Comparison of ENCODE assay signal across 14 cellular contexts in the genomic region with DNA sequence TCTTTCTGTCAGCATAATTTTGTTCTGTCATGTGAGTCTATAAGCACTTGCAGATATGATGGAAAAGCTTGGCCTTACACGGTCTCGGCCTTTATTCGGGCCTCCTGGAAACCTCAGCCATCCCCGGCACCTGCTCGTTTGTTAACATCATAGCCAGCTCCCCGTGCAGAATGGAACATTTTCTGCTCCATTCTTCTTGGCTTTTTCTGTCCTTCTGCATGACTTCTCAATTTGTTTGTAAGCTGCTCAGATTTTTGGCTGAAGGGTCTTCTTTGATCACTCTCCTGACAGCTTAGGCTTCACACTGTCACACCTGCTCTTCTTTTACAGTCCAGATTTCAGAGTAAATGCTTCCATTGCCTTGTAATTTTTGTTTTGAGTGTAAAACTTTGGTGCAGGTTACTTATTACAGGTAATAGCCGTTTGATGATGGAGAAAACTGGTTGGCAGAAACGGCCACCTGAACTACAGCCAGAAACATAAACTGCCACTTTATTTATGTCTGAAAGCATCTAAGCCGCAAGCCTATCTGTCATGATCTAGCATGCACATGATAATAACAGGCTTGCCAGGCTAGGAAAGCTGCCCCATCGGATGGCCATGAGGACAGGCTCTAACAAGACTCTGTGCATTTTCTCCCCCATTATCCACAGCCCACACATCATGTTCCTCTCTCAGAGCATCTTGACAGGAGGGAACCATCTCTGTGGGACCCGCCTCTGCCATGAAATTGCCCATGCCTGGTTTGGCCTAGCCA.
DNase-seq lines count a peak whose midpoint lies in the region; ATAC-seq and TF ChIP-seq lines count a peak whose summit lies in the region.
"Had no signal": no experiment of that assay in that cellular context is flagged by ENCODE, and none has a peak within 500 bp of the region (broad histone marks: within the 10 kb centered on the region; RNA-seq: fewer than 3 reads in every experiment).

No MANE protein-coding gene starts in this region.

- H3K4me1 ChIP-seq in gastroesophageal sphincter: peaks cover 7 to 57% (median 41%) of the 10 kb centered on the region in 3 donors
- H3K4me1 ChIP-seq in skeletal muscle satellite cell (ENCODE audit: control insufficient read depth, insufficient read depth, low read length): peaks cover 54% of the 10 kb centered on the region
- peaks cover 7 to 40% (median 15%) of the 10 kb centered on the region in 6 donors for H3K4me1 ChIP-seq in spleen

- 42 to 52% methylated on average over 6 to 9 of the region's 11 CpGs for WGBS in gastroesophageal sphincter (ENCODE audit: low coverage in 1 of 2), 2 donors
- 91 to 97% (median 96%) methylated on average over 11 of the region's 11 CpGs for WGBS in spleen, 5 donors

- H3K27ac ChIP-seq in RWPE1 (peak overlapping the region; percentile 96), gastroesophageal sphincter (peak overlapping the region; percentile 82 to 90 (median 84)), spleen (peak overlapping the region in 4 of 8 donors; percentile 69 to 82 (median 77))
- H3K27ac ChIP-seq: BLaER1 treated with 17β-estradiol and CSF1 and Interleukin-3, amounts not matched to agents 10 nM and 100 nM had no signal

- no peak overlapping the region for H3K4me3 Mint-ChIP-seq in activated CD4-positive, alpha-beta memory T cell treated with anti-CD3 and anti-CD28 coated beads, Interleukin-2, amount 10 ng/mL, durations not matched to agents 7 days and 5 days
- H3K4me3 Mint-ChIP-seq: memory B cell, T-cell had no signal

- H3K9ac ChIP-seq in skeletal muscle satellite cell (ENCODE audit: low read depth, low read length): peak overlapping the region; percentile 82
- H3K9ac ChIP-seq: BLaER1 treated with 17β-estradiol and CSF1 and Interleukin-3, amounts not matched to agents 10 nM and 100 nM had no signal

- H3K27me3 ChIP-seq in gastroesophageal sphincter (no peaks in the 10 kb centered on the region), skeletal muscle satellite cell (ENCODE audit: control insufficient read depth, insufficient read depth, low read length) (no peaks in the 10 kb centered on the region), spleen (replicated peaks in 1 of 7) (no peaks in the 10 kb centered on the region)
- H3K27me3 ChIP-seq: BLaER1 treated with 17β-estradiol and CSF1 and Interleukin-3, amounts not matched to agents 10 nM and 100 nM had no signal

- H3K36me3 ChIP-seq in gastroesophageal sphincter (no peaks in the 10 kb centered on the region), skeletal muscle satellite cell (ENCODE audit: insufficient read depth, low read length) (peaks cover 21% of the 10 kb centered on the region), spleen (peaks cover 0 to 25% (median 3%) of the 10 kb centered on the region in 6 donors)

- in situ Hi-C loops in G401 (cut with HindIII; ENCODE audit: low sequenced_read_pairs): no loop called here

- H3K9me3 Mint-ChIP-seq in activated CD4-positive, alpha-beta memory T cell treated with anti-CD3 and anti-CD28 coated beads, Interleukin-2, amount 10 ng/mL, durations not matched to agents 7 days and 5 days: no peaks in the 10 kb centered on the region
- H3K9me3 Mint-ChIP-seq: memory B cell, T-cell had no signal

- H3K27me3 Mint-ChIP-seq in activated CD4-positive, alpha-beta memory T cell treated with anti-CD3 and anti-CD28 coated beads, Interleukin-2, amount 10 ng/mL, durations not matched to agents 7 days and 5 days: no peaks in the 10 kb centered on the region
- H3K27me3 Mint-ChIP-seq: memory B cell, T-cell had no signal

- TF ChIP-seq EP300 in gastroesophageal sphincter (IDR thresholded peaks at IDR 0.05): no peak

- TF ChIP-seq CTCF in RWPE1 (conservative IDR thresholded peaks at IDR 0.05; ENCODE audit: low read depth): no peak
- no peak for TF ChIP-seq CTCF in gastroesophageal sphincter (IDR thresholded peaks at IDR 0.05)
- no peak for TF ChIP-seq CTCF in spleen (IDR thresholded peaks at IDR 0.05 in 8 of 11, conservative IDR thresholded peaks at IDR 0.05 in 3 of 11)

- DNase-seq in G401 (ENCODE audit: low spot score) (peak; percentile 87), RWPE1 (ENCODE audit: low spot score) (no peak), nucleus accumbens (lab: John Stamatoyannopoulos, UW) (no peak), spleen (no peak), DMS53 treated with DMSO at 0.1 percent for 48 hours (lab: John Stamatoyannopoulos, UW; ENCODE audit: unreplicated experiment) (no peak)
- no peak for DNase-seq in activated CD4-positive, alpha-beta memory T cell treated with anti-CD3 and anti-CD28 coated beads, Interleukin-2, amount 10 ng/mL, durations not matched to agents 7 days and 5 days
- DNase-seq: activated CD4-positive, alpha-beta T cell treated with anti-CD3 and anti-CD28 coated beads, Interleukin-2, amount 50 U/mL, for 4 hours; activated naive CD4-positive, alpha-beta T cell treated with Interleukin-2 at 50 U/mL for 16 hours; dermis blood vessel endothelial cell; T-cell had no signal

- CTCF ChIA-PET in RWPE1 (lab: Yijun Ruan, JAX): interaction anchor here (1.4 kb wide), 1 partner anchor 123 kb away, joined by 3 read pairs; no protein-coding TSS in a partner anchor
- CTCF ChIA-PET in activated CD4-positive, alpha-beta memory T cell treated with anti-CD3 and anti-CD28 coated beads, Interleukin-2, amount 10 ng/mL, durations not matched to agents 7 days and 5 days (lab: Charles Lee): no interaction called here

- no peak for ATAC-seq in gastroesophageal sphincter
- ATAC-seq: T-cell had no signal

- H3K4me3 ChIP-seq in gastroesophageal sphincter: no peak overlapping the region
- H3K4me3 ChIP-seq in skeletal muscle satellite cell (ENCODE audit: low read length): peak overlapping the region; percentile 40
- H3K4me3 ChIP-seq in spleen: no peak overlapping the region
- H3K4me3 ChIP-seq: BLaER1 treated with 17β-estradiol and CSF1 and Interleukin-3, amounts not matched to agents 10 nM and 100 nM had no signal

- POLR2A ChIA-PET in RWPE1 (lab: Yijun Ruan, JAX; ENCODE audit: low non-redundant PET): no interaction called here
- POLR2A ChIA-PET in activated CD4-positive, alpha-beta memory T cell treated with anti-CD3 and anti-CD28 coated beads, Interleukin-2, amount 10 ng/mL, durations not matched to agents 7 days and 5 days (lab: Charles Lee): no interaction called here

- H3K36me3 Mint-ChIP-seq in activated CD4-positive, alpha-beta memory T cell treated with anti-CD3 and anti-CD28 coated beads, Interleukin-2, amount 10 ng/mL, durations not matched to agents 7 days and 5 days (ENCODE audit: low read depth): no peaks in the 10 kb centered on the region

- no peak overlapping the region for H3K27ac Mint-ChIP-seq in activated CD4-positive, alpha-beta memory T cell treated with anti-CD3 and anti-CD28 coated beads, Interleukin-2, amount 10 ng/mL, durations not matched to agents 7 days and 5 days
- H3K27ac Mint-ChIP-seq: memory B cell, T-cell had no signal

- no peaks in the 10 kb centered on the region for H3K9me3 ChIP-seq in gastroesophageal sphincter
- H3K9me3 ChIP-seq in skeletal muscle satellite cell (replicated peaks; ENCODE audit: low read length): no peaks in the 10 kb centered on the region
- H3K9me3 ChIP-seq in spleen: no peaks in the 10 kb centered on the region
- H3K9me3 ChIP-seq: BLaER1 treated with 17β-estradiol and CSF1 and Interleukin-3, amounts not matched to agents 10 nM and 100 nM had no signal

- TF ChIP-seq POLR2A in gastroesophageal sphincter (IDR thresholded peaks at IDR 0.05) (no peak), spleen (IDR thresholded peaks at IDR 0.05) (no peak)

- peak overlapping the region; percentile 72 for H3K4me2 ChIP-seq in skeletal muscle satellite cell (ENCODE audit: low read length)

- no peaks in the 10 kb centered on the region for H3K4me1 Mint-ChIP-seq in activated CD4-positive, alpha-beta memory T cell treated with anti-CD3 and anti-CD28 coated beads, Interleukin-2, amount 10 ng/mL, durations not matched to agents 7 days and 5 days
- H3K4me1 Mint-ChIP-seq: T-cell had no signal

- intact Hi-C loops in spleen (cut with DNase I; ENCODE audit: low total_unique reads): no loop called here
